In genomic region chr7:139659922-139660316, GRCh38 we compare ENCODE assay signal across 18 cellular contexts.
A peak's percentile ranks its signal among the peaks of the same experiment; 100 is the strongest.
DNase-seq lines count a peak whose midpoint lies in the region; ATAC-seq and TF ChIP-seq lines count a peak whose summit lies in the region.
"Had no signal": no experiment of that assay in that cellular context is flagged by ENCODE, and none has a peak within 500 bp of the region (broad histone marks: within the 10 kb centered on the region; RNA-seq: fewer than 3 reads in every experiment).

No MANE protein-coding gene starts in this region.

- TF ChIP-seq CTCF in heart left ventricle (IDR thresholded peaks at IDR 0.05) = no peak
- TF ChIP-seq CTCF in upper lobe of left lung (IDR thresholded peaks at IDR 0.05) = no peak

- H3K27me3 Mint-ChIP-seq in natural killer cell treated with Interleukin-12 subunit alpha and Interleukin-12 subunit beta and Interleukin-15 and Interleukin-18, amount 100 ng/mL, for 72 hours = no peaks in the 10 kb centered on the region
- no peaks in the 10 kb centered on the region for H3K27me3 Mint-ChIP-seq in activated CD8-positive, alpha-beta memory T cell treated with anti-CD3 and anti-CD28 coated beads, Interleukin-2, amount 10 ng/mL, durations not matched to agents 7 days and 5 days
- H3K27me3 Mint-ChIP-seq: activated CD4-positive, alpha-beta T cell treated with anti-CD3 and anti-CD28 coated beads, Interleukin-2, amount 10 ng/mL, durations not matched to agents 24 days and 14 days had no signal

- H3K4me1 ChIP-seq in heart left ventricle (peaks cover 21 to 98% (median 78%) of the 10 kb centered on the region in 12 donors), upper lobe of left lung (peaks cover 35 to 76% (median 49%) of the 10 kb centered on the region in 4 donors)

- WGBS in heart left ventricle, 4 donors = 65 to 81% (median 74%) methylated on average over 2 of the region's 2 CpGs
- 69% methylated on average over 2 of the region's 2 CpGs for WGBS in upper lobe of left lung, 2 donors

- H3K36me3 Mint-ChIP-seq in natural killer cell treated with Interleukin-12 subunit alpha and Interleukin-12 subunit beta and Interleukin-15 and Interleukin-18, amount 100 ng/mL, for 72 hours = peaks cover 22% of the 10 kb centered on the region
- H3K36me3 Mint-ChIP-seq in activated CD8-positive, alpha-beta memory T cell treated with anti-CD3 and anti-CD28 coated beads, Interleukin-2, amount 10 ng/mL, durations not matched to agents 7 days and 5 days = peaks cover 2% of the 10 kb centered on the region

- H3K4me3 ChIP-seq in heart left ventricle = no peak overlapping the region
- no peak overlapping the region for H3K4me3 ChIP-seq in upper lobe of left lung
- H3K4me3 ChIP-seq: smooth muscle cell, tibial nerve had no signal

- no peak overlapping the region for H3K4me3 Mint-ChIP-seq in natural killer cell treated with Interleukin-12 subunit alpha and Interleukin-12 subunit beta and Interleukin-15 and Interleukin-18, amount 100 ng/mL, for 72 hours
- no peak overlapping the region for H3K4me3 Mint-ChIP-seq in activated CD8-positive, alpha-beta memory T cell treated with anti-CD3 and anti-CD28 coated beads, Interleukin-2, amount 10 ng/mL, durations not matched to agents 7 days and 5 days
- H3K4me3 Mint-ChIP-seq: activated CD4-positive, alpha-beta T cell treated with anti-CD3 and anti-CD28 coated beads, Interleukin-2, amount 10 ng/mL, durations not matched to agents 24 days and 14 days had no signal

- H3K27ac Mint-ChIP-seq in natural killer cell treated with Interleukin-12 subunit alpha and Interleukin-12 subunit beta and Interleukin-15 and Interleukin-18, amount 100 ng/mL, for 72 hours = peak overlapping the region; percentile 46 to 68
- H3K27ac Mint-ChIP-seq in activated CD8-positive, alpha-beta memory T cell treated with anti-CD3 and anti-CD28 coated beads, Interleukin-2, amount 10 ng/mL, durations not matched to agents 7 days and 5 days = no peak overlapping the region
- H3K27ac Mint-ChIP-seq: activated CD4-positive, alpha-beta T cell treated with anti-CD3 and anti-CD28 coated beads, Interleukin-2, amount 10 ng/mL, durations not matched to agents 24 days and 14 days had no signal

- H3K9me3 ChIP-seq in heart left ventricle (no peaks in the 10 kb centered on the region), upper lobe of left lung (no peaks in the 10 kb centered on the region)
- H3K9me3 ChIP-seq: tibial nerve had no signal

- TF ChIP-seq EP300 in upper lobe of left lung (IDR thresholded peaks at IDR 0.05) = no peak

- peaks cover 0 to 3% (median 0%) of the 10 kb centered on the region in 9 donors for H3K36me3 ChIP-seq in heart left ventricle
- no peaks in the 10 kb centered on the region for H3K36me3 ChIP-seq in upper lobe of left lung
- H3K36me3 ChIP-seq: tibial nerve had no signal

- ATAC-seq in heart left ventricle (peak in 2 of 4 donors; percentile 13 to 23), left cardiac atrium (no peak), upper lobe of left lung (ENCODE audit: low FRiP score in 2 of 2) (no peak), HG03095 (IDR thresholded peaks at IDR 0.05; ENCODE audit: unreplicated experiment) (no peak), GM21423 (IDR thresholded peaks at IDR 0.05; ENCODE audit: unreplicated experiment) (no peak)
- ATAC-seq in natural killer cell treated with Interleukin-12 subunit alpha and Interleukin-12 subunit beta and Interleukin-15 and Interleukin-18, amount 100 ng/mL, for 72 hours = no peak
- ATAC-seq in activated CD8-positive, alpha-beta memory T cell treated with anti-CD3 and anti-CD28 coated beads, Interleukin-2, amount 10 ng/mL, durations not matched to agents 7 days and 5 days = no peak

- H3K9me3 Mint-ChIP-seq in natural killer cell treated with Interleukin-12 subunit alpha and Interleukin-12 subunit beta and Interleukin-15 and Interleukin-18, amount 100 ng/mL, for 72 hours = peaks cover 5% of the 10 kb centered on the region
- H3K9me3 Mint-ChIP-seq in activated CD8-positive, alpha-beta memory T cell treated with anti-CD3 and anti-CD28 coated beads, Interleukin-2, amount 10 ng/mL, durations not matched to agents 7 days and 5 days (ENCODE audit: low read depth) = no peaks in the 10 kb centered on the region
- H3K9me3 Mint-ChIP-seq: activated CD4-positive, alpha-beta T cell treated with anti-CD3 and anti-CD28 coated beads, Interleukin-2, amount 10 ng/mL, durations not matched to agents 24 days and 14 days had no signal

- no peak for DNase-seq in heart left ventricle
- no peak for DNase-seq in left cardiac atrium
- DNase-seq in epithelial cell of prostate (ENCODE audit: low read depth, low spot score) = no peak
- no peak for DNase-seq in natural killer cell treated with Interleukin-12 subunit alpha and Interleukin-12 subunit beta and Interleukin-15 and Interleukin-18, amount 100 ng/mL, for 72 hours (ENCODE audit: low spot score)
- no peak for DNase-seq in upper lobe of left lung
- no peak for DNase-seq in activated CD8-positive, alpha-beta memory T cell treated with anti-CD3 and anti-CD28 coated beads, Interleukin-2, amount 10 ng/mL, durations not matched to agents 7 days and 5 days
- DNase-seq: activated CD4-positive, alpha-beta T cell treated with anti-CD3 and anti-CD28 coated beads, Interleukin-2, amount 10 ng/mL, durations not matched to agents 24 days and 14 days; activated naive CD4-positive, alpha-beta T cell treated with Interleukin-2 at 50 U/mL for 16 hours; effector CD8-positive, alpha-beta T cell; islet precursor cell; Karpas-422; NCI-H1105 treated with DMSO at 0.1 percent for 48 hours; NCI-H2171; NCI-H774 had no signal

- CTCF ChIA-PET in activated CD8-positive, alpha-beta memory T cell treated with anti-CD3 and anti-CD28 coated beads, Interleukin-2, amount 10 ng/mL, durations not matched to agents 7 days and 5 days (lab: Charles Lee) = interaction anchor here (1.8 to 1.9 kb wide), 2 partner anchors 14 kb away, joined by 6 to 7 read pairs; no protein-coding TSS in a partner anchor

- peak overlapping the region in 11 of 12 donors; percentile 27 to 83 (median 60) for H3K27ac ChIP-seq in heart left ventricle
- peak overlapping the region; percentile 87 for H3K27ac ChIP-seq in epithelial cell of prostate
- peak overlapping the region in 3 of 4 donors; percentile 14 to 52 (median 30) for H3K27ac ChIP-seq in upper lobe of left lung

- peaks cover 83 to 87% of the 10 kb centered on the region in 2 donors for H3K4me1 Mint-ChIP-seq in natural killer cell treated with Interleukin-12 subunit alpha and Interleukin-12 subunit beta and Interleukin-15 and Interleukin-18, amount 100 ng/mL, for 72 hours (ENCODE audit: low read depth in 2 of 2)
- peaks cover 23% of the 10 kb centered on the region for H3K4me1 Mint-ChIP-seq in activated CD8-positive, alpha-beta memory T cell treated with anti-CD3 and anti-CD28 coated beads, Interleukin-2, amount 10 ng/mL, durations not matched to agents 7 days and 5 days

- H3K27me3 ChIP-seq in heart left ventricle (no peaks in the 10 kb centered on the region), upper lobe of left lung (no peaks in the 10 kb centered on the region)
- H3K27me3 ChIP-seq: tibial nerve had no signal

- intact Hi-C loops in heart left ventricle (cut with DNase I) = loop anchor here in 2 of 10 donors (5.0 to 10.0 kb wide), 2 partner anchors 37 to 45 kb away; no protein-coding TSS in a partner anchor
- intact Hi-C loops in left cardiac atrium (cut with DNase I) = no loop called here

- TF ChIP-seq POLR2A in heart left ventricle (IDR thresholded peaks at IDR 0.05) (no peak), upper lobe of left lung (IDR thresholded peaks at IDR 0.05) (no peak)

Comparison
In these comparisons a context has a peak if more than half of its experiments do, and no peak if none do; other contexts are left out.
1. H3K27ac ChIP-seq: peak in every context shown above with its lines; median percentile 87 in epithelial cell of prostate; 60 in heart left ventricle; 30 in upper lobe of left lung.